ENCODE assay signal across 8 cellular contexts in the genomic region with DNA sequence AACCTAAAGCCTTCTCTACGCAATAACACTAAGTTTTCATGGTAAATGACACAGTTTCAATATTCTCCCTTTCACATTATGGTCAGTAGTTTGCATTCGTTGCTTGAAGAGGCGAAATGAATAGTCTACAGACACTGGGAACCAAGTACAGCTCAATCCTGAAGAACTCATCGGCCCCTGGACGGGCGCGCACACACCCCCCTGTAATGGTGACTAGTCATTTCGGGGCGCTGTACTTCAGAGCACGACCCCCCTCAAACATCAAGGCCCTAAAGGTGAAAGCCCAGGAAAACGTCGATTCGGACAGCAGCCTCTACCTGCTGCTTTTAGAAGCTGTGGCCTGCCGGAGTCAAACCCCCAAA. TPM values are rescaled to one million over a fixed set of nuclear protein-coding genes. Genes with fewer than 3 reads are reported as not detected.
DNase-seq lines count a peak whose midpoint lies in the region; ATAC-seq and TF ChIP-seq lines count a peak whose summit lies in the region.

No MANE protein-coding gene starts in this region.

- no peaks in the 10 kb centered on the region for H3K36me3 ChIP-seq in SU-DHL-6 (ENCODE audit: low read length)
- H3K36me3 ChIP-seq in esophagus squamous epithelium = peaks cover 0 to 9% (median 0%) of the 10 kb centered on the region in 3 donors
- no peaks in the 10 kb centered on the region for H3K36me3 ChIP-seq in osteoblast (ENCODE audit: insufficient read depth, low read length)

- H4K20me1 ChIP-seq in SU-DHL-6 (ENCODE audit: low read depth, low read length) (no peaks in the 10 kb centered on the region), osteoblast (ENCODE audit: insufficient read depth, low read length) (peaks cover 34% of the 10 kb centered on the region)

- H3K9ac ChIP-seq in SU-DHL-6 (ENCODE audit: low read length) = peak overlapping the region; percentile 98

- H3K27ac ChIP-seq in SU-DHL-6 (ENCODE audit: low read depth, low read length) (peak overlapping the region; percentile 48), esophagus squamous epithelium (peak overlapping the region; percentile 96 to 100 (median 99)), osteoblast (ENCODE audit: low read depth, low read length) (peak overlapping the region; percentile 92)

- TF ChIP-seq CTCF in SU-DHL-6 (IDR thresholded peaks at IDR 0.05; ENCODE audit: insufficient read depth, low read length, poor library complexity, severe bottlenecking) (no peak), esophagus squamous epithelium (IDR thresholded peaks at IDR 0.05) (no peak), osteoblast (IDR thresholded peaks at IDR 0.05; ENCODE audit: extremely low read depth, low read depth, low read length) (no peak)

- H3K4me1 ChIP-seq in esophagus squamous epithelium = peaks cover 7 to 79% (median 36%) of the 10 kb centered on the region in 3 donors
- peaks cover 36% of the 10 kb centered on the region for H3K4me1 ChIP-seq in osteoblast (ENCODE audit: insufficient read depth, low read length)

- H3K9me3 ChIP-seq in SU-DHL-6 (ENCODE audit: insufficient read depth, low read length) (no peaks in the 10 kb centered on the region), esophagus squamous epithelium (no peaks in the 10 kb centered on the region), osteoblast (ENCODE audit: low read depth, low read length) (no peaks in the 10 kb centered on the region)

- no peak for TF ChIP-seq POLR2A in esophagus squamous epithelium (IDR thresholded peaks at IDR 0.05)

- H3K4me3 ChIP-seq in SU-DHL-6 (ENCODE audit: insufficient read depth, low read length, poor library complexity, severe bottlenecking) (peak overlapping the region; percentile 68), esophagus squamous epithelium (peak overlapping the region; percentile 73 to 100 (median 98)), osteoblast (ENCODE audit: insufficient read depth, low read length) (peak overlapping the region; percentile 94)

- peak; percentile 8 for DNase-seq in stimulated activated CD4-positive, alpha-beta T cell treated with anti-CD3 and anti-CD28 coated beads, Interleukin-4, amount 100 ng/mL, for 1 hour
- DNase-seq in stimulated activated CD4-positive, alpha-beta T cell treated with anti-CD3 and anti-CD28 coated beads, Interleukin-15, amount 100 ng/mL, for 24 hours = no peak
- no peak for DNase-seq in esophagus squamous epithelium (lab: John Stamatoyannopoulos, UW)
- peak; percentile 68 for DNase-seq in osteoblast (ENCODE audit: insufficient read length, low spot score, missing footprints)
- no peak for DNase-seq in hippocampal formation (lab: John Stamatoyannopoulos, UW)

- 2% methylated on average over 5 of the region's 14 CpGs for WGBS in esophagus squamous epithelium, 2 donors

- peak overlapping the region; percentile 72 for H2AFZ ChIP-seq in SU-DHL-6 (ENCODE audit: low read depth, low read length, severe bottlenecking)
- H2AFZ ChIP-seq in osteoblast (ENCODE audit: low read length) = peak overlapping the region; percentile 80

- ATAC-seq in HG03196 (IDR thresholded peaks at IDR 0.05; ENCODE audit: unreplicated experiment) (no peak), HG02798 (IDR thresholded peaks at IDR 0.05; ENCODE audit: poor library complexity, unreplicated experiment) (no peak)

- H3K9me2 ChIP-seq in SU-DHL-6 (replicated peaks; ENCODE audit: insufficient read depth, low read length) = no peaks in the 10 kb centered on the region

- H3K79me2 ChIP-seq in SU-DHL-6 (ENCODE audit: insufficient read depth, low read length) (peaks cover 58% of the 10 kb centered on the region), osteoblast (ENCODE audit: insufficient read depth, low read length) (peaks cover 61% of the 10 kb centered on the region)

- H3K27me3 ChIP-seq in SU-DHL-6 (ENCODE audit: low read length) (no peaks in the 10 kb centered on the region), esophagus squamous epithelium (no peaks in the 10 kb centered on the region), osteoblast (ENCODE audit: insufficient read depth, low read length) (no peaks in the 10 kb centered on the region)

- intact Hi-C loops in esophagus squamous epithelium (cut with DNase I) = no loop called here

- H3K4me2 ChIP-seq in SU-DHL-6 (ENCODE audit: low read depth, low read length, poor library complexity, severe bottlenecking) = peak overlapping the region; percentile 75
- H3K4me2 ChIP-seq in osteoblast (ENCODE audit: insufficient read depth, low read length) = peak overlapping the region; percentile 96

- no peaks in the 10 kb centered on the region for H3F3A ChIP-seq in SU-DHL-6 (ENCODE audit: insufficient read depth)

RNA-seq across cellular contexts. Expression of gene NT5C2, which starts 1.0 kb away (rescaled TPM):
- total RNA-seq in esophagus squamous epithelium (10 to 100 TPM; 91.2 to 98.3 (median 92.5) TPM), osteoblast (94.1 and 96.9 TPM in 2 replicates)

RNA-seq across cellular contexts. Expression of gene RPEL1, which starts 53.6 kb away (rescaled TPM):
- not detected for total RNA-seq in esophagus squamous epithelium
- total RNA-seq in osteoblast = 0.29 and 0.36 TPM in 2 replicates

Comparison
In these comparisons a context has a peak if more than half of its experiments do, and no peak if none do; other contexts are left out.
1. DNase-seq: peak in stimulated activated CD4-positive, alpha-beta T cell treated with anti-CD3 and anti-CD28 coated beads, Interleukin-4, amount 100 ng/mL, for 1 hour (single experiment) and osteoblast (single experiment); none in stimulated activated CD4-positive, alpha-beta T cell treated with anti-CD3 and anti-CD28 coated beads, Interleukin-15, amount 100 ng/mL, for 24 hours (single experiment), esophagus squamous epithelium (single experiment) and hippocampal formation (0 of 2).
2. H3K27ac ChIP-seq: peak in every context shown above with its lines; median percentile 99 in esophagus squamous epithelium; 92 in osteoblast; 48 in SU-DHL-6.
3. Peak in every context shown above with its lines, with median percentiles within 50 percentile points of each other: H3K4me3 ChIP-seq.